ENCODE assay signal across 8 cellular contexts in genomic region chr6:144335914-144336313, GRCh38. TPM values are rescaled to one million over a fixed set of nuclear protein-coding genes. Genes with fewer than 3 reads are reported as not detected.
DNase-seq lines count a peak whose midpoint lies in the region; ATAC-seq and TF ChIP-seq lines count a peak whose summit lies in the region.

No MANE protein-coding gene starts in this region.

- CTCF ChIA-PET in activated naive CD4-positive, alpha-beta T cell treated with anti-CD3 and anti-CD28 coated beads, Interleukin-2, amount 10 ng/mL, durations not matched to agents 7 days and 5 days (lab: Charles Lee) = no interaction called here

- H3K9me3 ChIP-seq in thyroid gland (no peaks in the 10 kb centered on the region), HAP-1 (no peaks in the 10 kb centered on the region)

- H3K4me1 ChIP-seq in thyroid gland (peaks cover 81 to 89% of the 10 kb centered on the region in 2 donors), HAP-1 (peaks cover 9% of the 10 kb centered on the region)

- peak; percentile 39 for DNase-seq in activated naive CD4-positive, alpha-beta T cell treated with anti-CD3 and anti-CD28 coated beads, Interleukin-2, amount 10 ng/mL, durations not matched to agents 7 days and 5 days
- no peak for DNase-seq in activated naive CD4-positive, alpha-beta T cell (lab: John Stamatoyannopoulos, UW)
- DNase-seq in activated T-helper 1 cell treated with anti-CD3 and anti-CD28 coated beads, Interleukin-12 subunit alpha, Interleukin-12 subunit beta, Interleukin-2, Interleukin-4 antibody, amounts not matched to agents 30 ng/mL and 10 ng/mL and 1 ng/mL, durations not matched to agents 14 hours and 24 hours and 36 hours (ENCODE audit: low spot score) = no peak
- DNase-seq in thyroid gland = no peak
- no peak for DNase-seq in cortex of kidney (lab: John Stamatoyannopoulos, UW)
- DNase-seq in HAP-1 (ENCODE audit: low spot score in 2 of 2) = no peak
- DNase-seq in activated CD8-positive, alpha-beta memory T cell treated with anti-CD3 and anti-CD28 coated beads, Interleukin-2, amount 50 U/mL, for 4 hours = no peak

- no peaks in the 10 kb centered on the region for H3K27me3 ChIP-seq in thyroid gland
- no peaks in the 10 kb centered on the region for H3K27me3 ChIP-seq in HAP-1 (ENCODE audit: low read depth)

- H3K36me3 ChIP-seq in thyroid gland (no peaks in the 10 kb centered on the region), HAP-1 (replicated peaks) (no peaks in the 10 kb centered on the region)

- H3K4me3 Mint-ChIP-seq in activated naive CD4-positive, alpha-beta T cell treated with anti-CD3 and anti-CD28 coated beads, Interleukin-2, amount 10 ng/mL, durations not matched to agents 7 days and 5 days = peak overlapping the region; percentile 59
- H3K4me3 Mint-ChIP-seq in activated T-helper 1 cell treated with anti-CD3 and anti-CD28 coated beads, Interleukin-12 subunit alpha, Interleukin-12 subunit beta, Interleukin-2, Interleukin-4 antibody, amounts not matched to agents 30 ng/mL and 10 ng/mL and 1 ng/mL, durations not matched to agents 14 hours and 24 hours and 36 hours = peak overlapping the region; percentile 78

- H3K4me1 Mint-ChIP-seq in activated naive CD4-positive, alpha-beta T cell treated with anti-CD3 and anti-CD28 coated beads, Interleukin-2, amount 10 ng/mL, durations not matched to agents 7 days and 5 days = peaks cover 53% of the 10 kb centered on the region
- H3K4me1 Mint-ChIP-seq in activated T-helper 1 cell treated with anti-CD3 and anti-CD28 coated beads, Interleukin-12 subunit alpha, Interleukin-12 subunit beta, Interleukin-2, Interleukin-4 antibody, amounts not matched to agents 30 ng/mL and 10 ng/mL and 1 ng/mL, durations not matched to agents 14 hours and 24 hours and 36 hours (ENCODE audit: low read depth) = peaks cover 54% of the 10 kb centered on the region

- no peaks in the 10 kb centered on the region for H3K9me3 Mint-ChIP-seq in activated naive CD4-positive, alpha-beta T cell treated with anti-CD3 and anti-CD28 coated beads, Interleukin-2, amount 10 ng/mL, durations not matched to agents 7 days and 5 days
- no peaks in the 10 kb centered on the region for H3K9me3 Mint-ChIP-seq in activated T-helper 1 cell treated with anti-CD3 and anti-CD28 coated beads, Interleukin-12 subunit alpha, Interleukin-12 subunit beta, Interleukin-2, Interleukin-4 antibody, amounts not matched to agents 30 ng/mL and 10 ng/mL and 1 ng/mL, durations not matched to agents 14 hours and 24 hours and 36 hours

- peak overlapping the region in 2 of 3 donors; percentile 15 to 52 for H3K27ac ChIP-seq in thyroid gland

- no peaks in the 10 kb centered on the region for H3K27me3 Mint-ChIP-seq in activated naive CD4-positive, alpha-beta T cell treated with anti-CD3 and anti-CD28 coated beads, Interleukin-2, amount 10 ng/mL, durations not matched to agents 7 days and 5 days
- H3K27me3 Mint-ChIP-seq in activated T-helper 1 cell treated with anti-CD3 and anti-CD28 coated beads, Interleukin-12 subunit alpha, Interleukin-12 subunit beta, Interleukin-2, Interleukin-4 antibody, amounts not matched to agents 30 ng/mL and 10 ng/mL and 1 ng/mL, durations not matched to agents 14 hours and 24 hours and 36 hours (ENCODE audit: insufficient read depth) = no peaks in the 10 kb centered on the region

- peak; percentile 64 for ATAC-seq in HG03159 (IDR thresholded peaks at IDR 0.05; ENCODE audit: unreplicated experiment)

- H3K36me3 Mint-ChIP-seq in activated naive CD4-positive, alpha-beta T cell treated with anti-CD3 and anti-CD28 coated beads, Interleukin-2, amount 10 ng/mL, durations not matched to agents 7 days and 5 days = peaks cover 1% of the 10 kb centered on the region
- no peaks in the 10 kb centered on the region for H3K36me3 Mint-ChIP-seq in activated T-helper 1 cell treated with anti-CD3 and anti-CD28 coated beads, Interleukin-12 subunit alpha, Interleukin-12 subunit beta, Interleukin-2, Interleukin-4 antibody, amounts not matched to agents 30 ng/mL and 10 ng/mL and 1 ng/mL, durations not matched to agents 14 hours and 24 hours and 36 hours (ENCODE audit: low read depth)

- in situ Hi-C loops in HAP-1 (cut with MboI; ENCODE audit: low sequenced_read_pairs) = no loop called here

- H3K27ac Mint-ChIP-seq in activated naive CD4-positive, alpha-beta T cell treated with anti-CD3 and anti-CD28 coated beads, Interleukin-2, amount 10 ng/mL, durations not matched to agents 7 days and 5 days = peak overlapping the region; percentile 88
- peak overlapping the region; percentile 80 for H3K27ac Mint-ChIP-seq in activated T-helper 1 cell treated with anti-CD3 and anti-CD28 coated beads, Interleukin-12 subunit alpha, Interleukin-12 subunit beta, Interleukin-2, Interleukin-4 antibody, amounts not matched to agents 30 ng/mL and 10 ng/mL and 1 ng/mL, durations not matched to agents 14 hours and 24 hours and 36 hours

- intact Hi-C loops in activated T-helper 1 cell treated with anti-CD3 and anti-CD28 coated beads, Interleukin-12 subunit alpha, Interleukin-12 subunit beta, Interleukin-2, Interleukin-4 antibody, amounts not matched to agents 30 ng/mL and 10 ng/mL and 1 ng/mL, durations not matched to agents 14 hours and 24 hours and 36 hours (cut with micrococcal nuclease) = loop anchor here (1.0 to 2.0 kb wide), 2 partner anchors 13 to 51 kb away; partner anchors contain the start of gene UTRN
- intact Hi-C loops in thyroid gland (cut with DNase I) = loop anchor here (10.0 kb wide), 1 partner anchor 51 kb away; the partner anchor contains the start of gene UTRN

- H3K4me3 ChIP-seq in thyroid gland (replicated peaks in 1 of 3) = no peak overlapping the region
- no peak overlapping the region for H3K4me3 ChIP-seq in HAP-1

- no peak for TF ChIP-seq CTCF in thyroid gland (IDR thresholded peaks at IDR 0.05)

- no peak for TF ChIP-seq POLR2A in thyroid gland (IDR thresholded peaks at IDR 0.05)

- WGBS in thyroid gland, 2 donors = 91 to 94% methylated on average over 5 of the region's 5 CpGs

RNA-seq across cellular contexts. Expression of gene UTRN, which starts 50.8 kb away (rescaled TPM):
- 48.3 and 50.6 TPM in 2 replicates for total RNA-seq in activated T-helper 1 cell treated with anti-CD3 and anti-CD28 coated beads, Interleukin-12 subunit alpha, Interleukin-12 subunit beta, Interleukin-2, Interleukin-4 antibody, amounts not matched to agents 30 ng/mL and 10 ng/mL and 1 ng/mL, durations not matched to agents 14 hours and 24 hours and 36 hours
- total RNA-seq in thyroid gland = 100 to 1,000 TPM; 383 to 473 (median 415) TPM
